In the genomic region with DNA sequence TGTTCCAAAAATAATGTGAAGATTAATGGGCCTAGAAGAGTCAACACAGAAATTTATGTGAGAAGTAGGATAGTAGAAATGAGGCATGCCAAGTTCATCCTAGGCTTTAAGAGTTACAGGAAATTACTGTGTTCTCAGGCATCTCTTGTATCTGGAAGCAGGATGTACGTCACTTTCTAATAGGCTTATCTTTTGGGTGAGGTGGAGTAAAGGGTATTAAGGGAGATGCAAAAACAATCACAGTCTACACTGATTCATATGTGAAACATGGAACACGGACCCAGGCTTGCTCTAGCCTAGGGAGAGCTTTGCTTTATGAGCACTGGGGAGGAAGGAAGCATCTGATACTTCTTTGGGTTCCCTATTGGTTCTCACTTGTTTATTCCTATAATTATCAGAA, we compare ENCODE assay signal across 22 cellular contexts.
A peak's percentile ranks its signal among the peaks of the same experiment; 100 is the strongest.
DNase-seq lines count a peak whose midpoint lies in the region; ATAC-seq and TF ChIP-seq lines count a peak whose summit lies in the region.
"Had no signal": no experiment of that assay in that cellular context is flagged by ENCODE, and none has a peak within 500 bp of the region (broad histone marks: within the 10 kb centered on the region; RNA-seq: fewer than 3 reads in every experiment).

No MANE protein-coding gene starts in this region.

- H3K4me1 ChIP-seq in foreskin keratinocyte = peaks cover 39% of the 10 kb centered on the region
- H3K4me1 ChIP-seq in mucosa of descending colon (ENCODE audit: low read depth) = no peaks in the 10 kb centered on the region
- H3K4me1 ChIP-seq: adrenal gland, gastroesophageal sphincter, SJSA1 had no signal

- no peaks in the 10 kb centered on the region for H3K9me3 ChIP-seq in mucosa of descending colon
- H3K9me3 ChIP-seq: adrenal gland, gastroesophageal sphincter, SJSA1 had no signal

- H3K27me3 ChIP-seq in foreskin keratinocyte = no peaks in the 10 kb centered on the region
- H3K27me3 ChIP-seq: adrenal gland, gastroesophageal sphincter, SJSA1 had no signal

- H3K36me3 ChIP-seq in mucosa of descending colon (ENCODE audit: low read depth) = no peaks in the 10 kb centered on the region
- H3K36me3 ChIP-seq: adrenal gland, gastroesophageal sphincter, SJSA1 had no signal

- intact Hi-C loops in mucosa of descending colon (cut with DNase I, micrococcal nuclease) = no loop called here
- intact Hi-C loops in left colon (cut with DNase I, micrococcal nuclease) = no loop called here

- H3K27ac ChIP-seq in foreskin keratinocyte = peak overlapping the region; percentile 29
- H3K27ac ChIP-seq: adrenal gland, gastroesophageal sphincter, SJSA1 had no signal

- H3K4me3 ChIP-seq in cardiac fibroblast (replicated peaks in 1 of 2; ENCODE audit: low read depth in 2 of 2, low read length in 2 of 2) (no peak overlapping the region), mucosa of descending colon (no peak overlapping the region)
- H3K4me3 ChIP-seq: adrenal gland, gastroesophageal sphincter, SJSA1 had no signal

- no peak for ATAC-seq in foreskin keratinocyte
- ATAC-seq in mucosa of descending colon = no peak
- no peak for ATAC-seq in left colon
- ATAC-seq in GM19463 (IDR thresholded peaks at IDR 0.05; ENCODE audit: unreplicated experiment) = no peak
- ATAC-seq: gastroesophageal sphincter had no signal

- TF ChIP-seq CTCF in cardiac fibroblast (IDR thresholded peaks at IDR 0.05; ENCODE audit: low read depth, low read length) (no peak), foreskin keratinocyte (conservative IDR thresholded peaks at IDR 0.05) (no peak), mucosa of descending colon (IDR thresholded peaks at IDR 0.05) (no peak)

- peak; percentile 22 for DNase-seq in AG08395 (ENCODE audit: low spot score)
- DNase-seq in M059J (ENCODE audit: low read depth) = peak; percentile 79
- DNase-seq in cardiac fibroblast (ENCODE audit: low read depth in 2 of 2) = peak; percentile 92 to 95
- peak; percentile 38 to 79 for DNase-seq in foreskin keratinocyte
- no peak for DNase-seq in mucosa of descending colon
- DNase-seq in NCI-H2196 (lab: John Stamatoyannopoulos, UW; ENCODE audit: unreplicated experiment) = no peak
- DNase-seq in left colon = no peak
- DNase-seq: activated CD4-positive, alpha-beta T cell treated with anti-CD3 and anti-CD28 coated beads, Interleukin-2, amount 50 U/mL, for 4 hours; activated gamma-delta T cell; adrenal gland; CD4-positive, alpha-beta T cell; DMS53; effector CD8-positive, alpha-beta T cell; midbrain; NCI-H1436; NCI-H2171 treated with DMSO at 0.1 percent for 48 hours; NCI-H748 treated with DMSO at 0.1 percent for 48 hours; OCI-M1; stimulated activated CD8-positive, alpha-beta memory T cell treated with anti-CD3 and anti-CD28 coated beads, Interleukin-4, amount 100 ng/mL, for 48 hours had no signal

Comparison
In these comparisons a context has a peak if more than half of its experiments do, and no peak if none do; other contexts are left out.
1. DNase-seq: peak in AG08395 (single experiment), M059J (single experiment), cardiac fibroblast (2 of 2) and foreskin keratinocyte (2 of 2); none in mucosa of descending colon (0 of 3), NCI-H2196 (single experiment) and left colon (0 of 2).